In genomic region chr12:9391751-9392240, GRCh38 we compare ENCODE assay signal across 22 cellular contexts.
"Had no signal": no experiment of that assay in that cellular context is flagged by ENCODE, and none has a peak within 500 bp of the region (broad histone marks: within the 10 kb centered on the region; RNA-seq: fewer than 3 reads in every experiment).

No MANE protein-coding gene starts in this region.

- H3K27me3 ChIP-seq: body of pancreas, pancreas, stomach, testis, upper lobe of left lung had no signal

- H3K27ac ChIP-seq: body of pancreas, lower lobe of right lung, pancreas, stomach, upper lobe of left lung had no signal

- H3K36me3 ChIP-seq: lower lobe of right lung, pancreas, stomach, upper lobe of left lung had no signal

- H3K4me1 ChIP-seq: lower lobe of right lung, stomach, upper lobe of left lung had no signal

- DNase-seq: activated CD4-positive, alpha-beta T cell treated with anti-CD3 and anti-CD28 coated beads for 48 hours; activated CD8-positive, alpha-beta memory T cell treated with anti-CD3 and anti-CD28 coated beads, Interleukin-2, amount 50 U/mL, for 4 hours; activated CD8-positive, alpha-beta T cell treated with anti-CD3 and anti-CD28 coated beads, Interleukin-2, amount 10 ng/mL, durations not matched to agents 7 days and 5 days; activated gamma-delta T cell; activated T-cell treated with anti-CD3 and anti-CD28 coated beads, Interleukin-2, amount 50 U/mL, for 72 hours; amygdala; body of pancreas; cortex of kidney; effector CD4-positive, alpha-beta T cell; foreskin fibroblast; glutamatergic neuron; hypothalamus; immature natural killer cell; left cardiac atrium; lower lobe of right lung; pancreas; stimulated activated CD4-positive, alpha-beta T cell treated with anti-CD3 and anti-CD28 coated beads, Interleukin-12 subunit alpha, Interleukin-12 subunit beta, amount 100 ng/mL, for 4 hours; stimulated activated CD4-positive, alpha-beta T cell treated with anti-CD3 and anti-CD28 coated beads, Interleukin-2, amount 100 ng/mL, for 24 hours; stomach; T-helper 17 cell; testis; upper lobe of left lung had no signal

- H3K9me3 ChIP-seq: body of pancreas, lower lobe of right lung, pancreas, stomach, testis, upper lobe of left lung had no signal

- H3K4me3 ChIP-seq: body of pancreas, lower lobe of right lung, pancreas, stomach, testis, upper lobe of left lung had no signal

- ATAC-seq: activated CD8-positive, alpha-beta T cell treated with anti-CD3 and anti-CD28 coated beads, Interleukin-2, amount 10 ng/mL, durations not matched to agents 7 days and 5 days; activated T-cell treated with anti-CD3 and anti-CD28 coated beads, Interleukin-2, amount 50 U/mL, for 72 hours; body of pancreas; left cardiac atrium; lower lobe of right lung; pancreas; T-helper 17 cell had no signal
